Comparison of ENCODE assay signal across 15 cellular contexts in the genomic region with DNA sequence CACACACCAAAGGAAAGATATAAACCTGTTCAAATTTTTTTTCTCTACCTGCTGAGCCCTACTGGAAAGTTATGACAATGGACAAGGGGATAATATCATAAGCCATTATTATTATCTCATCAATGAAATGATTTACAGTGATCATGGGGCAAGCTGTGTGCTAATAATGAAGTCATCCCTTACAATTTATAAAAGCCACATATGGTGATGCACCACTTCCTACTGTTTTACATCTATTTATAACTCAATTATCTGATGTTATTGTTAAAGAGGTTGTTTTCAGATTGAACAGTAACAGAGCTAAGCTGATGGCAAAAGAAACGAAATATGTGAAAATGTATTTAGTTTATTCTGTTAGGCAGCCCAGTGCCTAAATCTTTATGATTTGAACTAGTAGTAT.
A peak's percentile ranks its signal among the peaks of the same experiment; 100 is the strongest.
DNase-seq lines count a peak whose midpoint lies in the region; ATAC-seq and TF ChIP-seq lines count a peak whose summit lies in the region.
"Had no signal": no experiment of that assay in that cellular context is flagged by ENCODE, and none has a peak within 500 bp of the region (broad histone marks: within the 10 kb centered on the region; RNA-seq: fewer than 3 reads in every experiment).

No MANE protein-coding gene starts in this region.

- H3K4me1 Mint-ChIP-seq in stimulated activated effector memory CD8-positive, alpha-beta T cell treated with anti-CD3 and anti-CD28 coated beads, Interleukin-12 subunit alpha, Interleukin-12 subunit beta, amount 100 ng/mL, for 72 hours = no peaks in the 10 kb centered on the region
- H3K4me1 Mint-ChIP-seq: activated CD4-positive, alpha-beta T cell treated with anti-CD3 and anti-CD28 coated beads, Interleukin-2, amount 10 ng/mL, durations not matched to agents 7 days and 5 days; activated T-helper 17 cell treated with anti-CD3 and anti-CD28 coated beads, Interleukin-2, amount 50 U/mL, for 72 hours had no signal

- H3K36me3 Mint-ChIP-seq in stimulated activated effector memory CD8-positive, alpha-beta T cell treated with anti-CD3 and anti-CD28 coated beads, Interleukin-12 subunit alpha, Interleukin-12 subunit beta, amount 100 ng/mL, for 72 hours = no peaks in the 10 kb centered on the region

- peaks cover 14% of the 10 kb centered on the region for H3K9me3 Mint-ChIP-seq in stimulated activated effector memory CD8-positive, alpha-beta T cell treated with anti-CD3 and anti-CD28 coated beads, Interleukin-12 subunit alpha, Interleukin-12 subunit beta, amount 100 ng/mL, for 72 hours

- TF ChIP-seq POLR2A in lower leg skin (IDR thresholded peaks at IDR 0.05) = no peak

- 0 out of 2 replicates have a peak, but pooled peaks cover 3% of the 10 kb centered on the region for H4K20me1 ChIP-seq in PC-9 (ENCODE audit: insufficient read depth)
- H4K20me1 ChIP-seq in smooth muscle cell (ENCODE audit: low read depth) = no peaks in the 10 kb centered on the region

- no peak overlapping the region for H3K9ac ChIP-seq in smooth muscle cell (ENCODE audit: low read depth)

- CTCF ChIA-PET in PC-9 (lab: Charles Lee) = no interaction called here

- H3K79me2 ChIP-seq in PC-9 (ENCODE audit: low read depth) (no peaks in the 10 kb centered on the region), smooth muscle cell (ENCODE audit: low read depth) (no peaks in the 10 kb centered on the region)

- H3K4me1 ChIP-seq in PC-9 (replicated peaks; ENCODE audit: insufficient read depth) = no peaks in the 10 kb centered on the region
- no peaks in the 10 kb centered on the region for H3K4me1 ChIP-seq in smooth muscle cell (ENCODE audit: low read depth)
- H3K4me1 ChIP-seq: thyroid gland had no signal

- intact Hi-C loops in PC-9 (cut with micrococcal nuclease; ENCODE audit: unreplicated experiment) = no loop called here
- intact Hi-C loops in lower leg skin (cut with DNase I; ENCODE audit: low total_unique reads) = no loop called here

- peak overlapping the region; percentile 54 for H3K4me2 ChIP-seq in PC-9
- H3K4me2 ChIP-seq in smooth muscle cell = peak overlapping the region; percentile 62

- H3K27ac Mint-ChIP-seq in stimulated activated effector memory CD8-positive, alpha-beta T cell treated with anti-CD3 and anti-CD28 coated beads, Interleukin-12 subunit alpha, Interleukin-12 subunit beta, amount 100 ng/mL, for 72 hours = no peak overlapping the region
- H3K27ac Mint-ChIP-seq: activated CD4-positive, alpha-beta T cell treated with anti-CD3 and anti-CD28 coated beads, Interleukin-2, amount 10 ng/mL, durations not matched to agents 7 days and 5 days; activated T-helper 17 cell treated with anti-CD3 and anti-CD28 coated beads, Interleukin-2, amount 50 U/mL, for 72 hours; T-helper 1 cell treated with Interleukin-12 subunit alpha and Interleukin-12 subunit beta and Interleukin-4 antibody, amounts not matched to agents 30 μg/mL and 1 μg/mL, for 36 hours had no signal

- no peaks in the 10 kb centered on the region for H3K27me3 ChIP-seq in PC-9 (ENCODE audit: insufficient read depth, low read depth)
- no peaks in the 10 kb centered on the region for H3K27me3 ChIP-seq in smooth muscle cell (ENCODE audit: low read depth)
- H3K27me3 ChIP-seq: thyroid gland had no signal

- no peak for TF ChIP-seq CTCF in PC-9 (conservative IDR thresholded peaks at IDR 0.05)
- TF ChIP-seq CTCF in smooth muscle cell (IDR thresholded peaks at IDR 0.05; ENCODE audit: borderline replicate concordance, insufficient read depth, poor library complexity, severe bottlenecking) = no peak
- TF ChIP-seq CTCF in lower leg skin (IDR thresholded peaks at IDR 0.05) = no peak

- POLR2A ChIA-PET in PC-9 (lab: Charles Lee; ENCODE audit: unreplicated experiment) = no interaction called here

- no peaks in the 10 kb centered on the region for H3K9me2 ChIP-seq in PC-9 (ENCODE audit: insufficient read depth)

- H3K27ac ChIP-seq in PC-9 (no peak overlapping the region), smooth muscle cell (ENCODE audit: low read depth) (no peak overlapping the region)
- H3K27ac ChIP-seq: 22Rv1, thyroid gland had no signal

- no peaks in the 10 kb centered on the region; the same call in 1 of the 2 replicates for H3K9me3 ChIP-seq in PC-9 (ENCODE audit: insufficient read depth, low read depth)
- no peaks in the 10 kb centered on the region for H3K9me3 ChIP-seq in smooth muscle cell (replicated peaks; ENCODE audit: low read depth)
- H3K9me3 ChIP-seq: thyroid gland had no signal

- WGBS in smooth muscle cell (ENCODE audit: low lambda C conversion rate) = 57% methylated on average over 1 of the region's 1 CpG
- 59 to 60% methylated on average over 1 of the region's 1 CpG for WGBS in lower leg skin, 2 donors

- no peak overlapping the region for H3K4me3 Mint-ChIP-seq in stimulated activated effector memory CD8-positive, alpha-beta T cell treated with anti-CD3 and anti-CD28 coated beads, Interleukin-12 subunit alpha, Interleukin-12 subunit beta, amount 100 ng/mL, for 72 hours
- H3K4me3 Mint-ChIP-seq: activated CD4-positive, alpha-beta T cell treated with anti-CD3 and anti-CD28 coated beads, Interleukin-2, amount 10 ng/mL, durations not matched to agents 7 days and 5 days; activated T-helper 17 cell treated with anti-CD3 and anti-CD28 coated beads, Interleukin-2, amount 50 U/mL, for 72 hours; T-helper 1 cell treated with Interleukin-12 subunit alpha and Interleukin-12 subunit beta and Interleukin-4 antibody, amounts not matched to agents 30 μg/mL and 1 μg/mL, for 36 hours had no signal

- H2AFZ ChIP-seq in PC-9 = peak overlapping the region; percentile 67
- no peak overlapping the region for H2AFZ ChIP-seq in smooth muscle cell (ENCODE audit: low read depth)

- no peaks in the 10 kb centered on the region for H3F3A ChIP-seq in PC-9 (ENCODE audit: insufficient read depth, low read depth)
- no peaks in the 10 kb centered on the region for H3F3A ChIP-seq in smooth muscle cell (ENCODE audit: low read depth)

- ATAC-seq in stimulated activated effector memory CD8-positive, alpha-beta T cell treated with anti-CD3 and anti-CD28 coated beads, Interleukin-12 subunit alpha, Interleukin-12 subunit beta, amount 100 ng/mL, for 72 hours = no peak
- ATAC-seq: activated T-helper 17 cell treated with anti-CD3 and anti-CD28 coated beads, Interleukin-2, amount 50 U/mL, for 72 hours; left lobe of liver had no signal

- DNase-seq in DMS 273 (lab: John Stamatoyannopoulos, UW; ENCODE audit: unreplicated experiment) = peak; percentile 10
- DNase-seq in DMS 273 treated with DMSO at 0.1 percent for 48 hours (lab: John Stamatoyannopoulos, UW) = no peak
- no peak for DNase-seq in PC-9
- peak; percentile 6 for DNase-seq in fibroblast of gingiva (ENCODE audit: low read depth)
- DNase-seq in smooth muscle cell (lab: John Stamatoyannopoulos, UW; ENCODE audit: unreplicated experiment) = no peak
- no peak for DNase-seq in lower leg skin (ENCODE audit: low spot score in 2 of 2)
- DNase-seq in stimulated activated effector memory CD8-positive, alpha-beta T cell treated with anti-CD3 and anti-CD28 coated beads, Interleukin-12 subunit alpha, Interleukin-12 subunit beta, amount 100 ng/mL, for 72 hours (ENCODE audit: low spot score in 2 of 2) = no peak
- no peak for DNase-seq in AML-193 (lab: John Stamatoyannopoulos, UW)
- DNase-seq: activated CD4-positive, alpha-beta T cell treated with anti-CD3 and anti-CD28 coated beads, Interleukin-2, amount 10 ng/mL, durations not matched to agents 7 days and 5 days; effector memory CD4-positive, alpha-beta T cell; thyroid gland had no signal

- H3K36me3 ChIP-seq in PC-9 (ENCODE audit: low read depth) (no peaks in the 10 kb centered on the region), smooth muscle cell (ENCODE audit: low read depth) (no peaks in the 10 kb centered on the region)
- H3K36me3 ChIP-seq: thyroid gland had no signal

- H3K4me3 ChIP-seq in PC-9 (peak overlapping the region; percentile 26; the same call in 1 of the 2 replicates), smooth muscle cell (no peak overlapping the region), lower leg skin (ENCODE audit: low read depth, poor library complexity, severe bottlenecking) (no peak overlapping the region)
- H3K4me3 ChIP-seq: thyroid gland had no signal

- no TSS peak for BruUV-seq in PC-9 (replicated peaks; lab: Mats Ljungman, UMichigan)

Comparison
In these comparisons a context has a peak if more than half of its experiments do, and no peak if none do; other contexts are left out.
1. DNase-seq: peak in DMS 273 (single experiment) and fibroblast of gingiva (single experiment); none in DMS 273 treated with DMSO at 0.1 percent for 48 hours (single experiment), PC-9 (0 of 2), smooth muscle cell (single experiment), lower leg skin (0 of 2), stimulated activated effector memory CD8-positive, alpha-beta T cell treated with anti-CD3 and anti-CD28 coated beads, Interleukin-12 subunit alpha, Interleukin-12 subunit beta, amount 100 ng/mL, for 72 hours (0 of 2) and AML-193 (0 of 2).